13 cellular contexts compared by ENCODE assay signal in genomic region chr16:80006175-80006895, GRCh38.
DNase-seq lines count a peak whose midpoint lies in the region; ATAC-seq, FAIRE-seq and TF ChIP-seq lines count a peak whose summit lies in the region.
"Had no signal": no experiment of that assay in that cellular context is flagged by ENCODE, and none has a peak within 500 bp of the region (broad histone marks: within the 10 kb centered on the region; RNA-seq: fewer than 3 reads in every experiment).

No MANE protein-coding gene starts in this region.

- WGBS in trophoblast cell (ENCODE audit: extremely low coverage, insufficient coverage, insufficient read length), result no CpG with 5 or more reads among the region's 17 CpGs

- no peak for FAIRE-seq in urothelium cell line (lab: Jason Lieb, UNC)

- no peaks in the 10 kb centered on the region for H3K27me3 ChIP-seq in right atrium auricular region
- no peaks in the 10 kb centered on the region for H3K27me3 ChIP-seq in brain microvascular endothelial cell (replicated peaks)
- no peaks in the 10 kb centered on the region for H3K27me3 ChIP-seq in left ventricle myocardium inferior (ENCODE audit: low read depth)
- no peaks in the 10 kb centered on the region for H3K27me3 ChIP-seq in trophoblast cell (ENCODE audit: insufficient read depth, low read length)

- H3K23ac ChIP-seq in trophoblast cell (ENCODE audit: low read length), result no peak overlapping the region

- H2BK5ac ChIP-seq in trophoblast cell (ENCODE audit: low read depth, low read length, poor library complexity), result no peak overlapping the region

- ATAC-seq in Right ventricle myocardium superior (ENCODE audit: poor library complexity) (peak; percentile 60), HG03432 (IDR thresholded peaks at IDR 0.05; ENCODE audit: unreplicated experiment) (no peak), GM21515 (IDR thresholded peaks at IDR 0.05; ENCODE audit: unreplicated experiment) (no peak)

- H2BK12ac ChIP-seq in trophoblast cell (ENCODE audit: low read length), result no peak overlapping the region

- H3K14ac ChIP-seq in trophoblast cell (ENCODE audit: low read length), result no peak overlapping the region

- H4K8ac ChIP-seq in trophoblast cell (ENCODE audit: low read depth, low read length), result no peak overlapping the region

- peaks cover 2% of the 10 kb centered on the region for H3K79me1 ChIP-seq in trophoblast cell (ENCODE audit: low read length)

- H4K91ac ChIP-seq in trophoblast cell (ENCODE audit: low read depth, low read length), result no peak overlapping the region

- no peaks in the 10 kb centered on the region for H3K4me1 ChIP-seq in right atrium auricular region
- H3K4me1 ChIP-seq in left ventricle myocardium inferior, result no peaks in the 10 kb centered on the region
- H3K4me1 ChIP-seq in trophoblast cell (ENCODE audit: control insufficient read depth in 1 of 2, insufficient read depth in 2 of 2, low read length in 2 of 2), result no peaks in the 10 kb centered on the region

- no peak overlapping the region for H3K27ac ChIP-seq in right atrium auricular region
- peak overlapping the region; percentile 46 for H3K27ac ChIP-seq in brain microvascular endothelial cell
- peak overlapping the region; percentile 19 for H3K27ac ChIP-seq in left ventricle myocardium inferior (replicated peaks)
- H3K27ac ChIP-seq in trophoblast cell (ENCODE audit: low read depth, low read length), result no peak overlapping the region

- H3K9ac ChIP-seq in trophoblast cell (ENCODE audit: low read length), result no peak overlapping the region

- TF ChIP-seq CTCF in right atrium auricular region (IDR thresholded peaks at IDR 0.05), result no peak
- TF ChIP-seq CTCF in brain microvascular endothelial cell (IDR thresholded peaks at IDR 0.05; ENCODE audit: low read depth, low read length, missing control alignments), result no peak
- no peak for TF ChIP-seq CTCF in left ventricle myocardium inferior (IDR thresholded peaks at IDR 0.05; ENCODE audit: borderline replicate concordance)

- intact Hi-C loops in Right ventricle myocardium superior (cut with DNase I) (no loop called here), left ventricle myocardium inferior (cut with micrococcal nuclease) (no loop called here)

- no peak overlapping the region for H2AFZ ChIP-seq in trophoblast cell (ENCODE audit: insufficient read depth, low read length, poor library complexity)

- H3K4me2 ChIP-seq in trophoblast cell (ENCODE audit: low read length), result no peak overlapping the region

- H3K36me3 ChIP-seq in right atrium auricular region, result no peaks in the 10 kb centered on the region
- H3K36me3 ChIP-seq in brain microvascular endothelial cell (replicated peaks), result no peaks in the 10 kb centered on the region
- H3K36me3 ChIP-seq in left ventricle myocardium inferior, result no peaks in the 10 kb centered on the region
- no peaks in the 10 kb centered on the region for H3K36me3 ChIP-seq in trophoblast cell (ENCODE audit: control insufficient read depth in 1 of 2, insufficient read depth in 2 of 2, low read length in 2 of 2)

- no peak overlapping the region for H4K12ac ChIP-seq in trophoblast cell (ENCODE audit: low read depth, low read length)

- H3K9me3 ChIP-seq in right atrium auricular region (peaks cover 0 to 5% of the 10 kb centered on the region in 2 donors), left ventricle myocardium inferior (replicated peaks) (no peaks in the 10 kb centered on the region), trophoblast cell (ENCODE audit: insufficient read depth, low read depth, low read length) (peaks cover 2% of the 10 kb centered on the region)

- peak; percentile 60 for DNase-seq in Right ventricle myocardium superior
- DNase-seq in right atrium auricular region (ENCODE audit: low spot score), result no peak
- DNase-seq in brain microvascular endothelial cell, result peak; percentile 84
- DNase-seq in left ventricle myocardium inferior, result peak; percentile 42
- DNase-seq in urothelium cell line (ENCODE audit: low spot score), result peak; percentile 74
- no peak for DNase-seq in trophoblast cell
- DNase-seq: activated CD4-positive, alpha-beta T cell treated with anti-CD3 and anti-CD28 coated beads for 1 hour; activated T-cell treated with anti-CD3 and anti-CD28 coated beads, Interleukin-2, amount 50 U/mL, for 1 hour; amniotic stem cell; effector CD8-positive, alpha-beta T cell; MM.1S had no signal

- no peak overlapping the region for H2BK120ac ChIP-seq in trophoblast cell (ENCODE audit: insufficient read depth, low read length, poor library complexity)

- H2AK5ac ChIP-seq in trophoblast cell (ENCODE audit: low read length), result no peak overlapping the region

- in situ Hi-C loops in brain microvascular endothelial cell (cut with HindIII; ENCODE audit: low pct_ligation_motif_present, low sequenced_read_pairs), result no loop called here

- H3K4me3 ChIP-seq in right atrium auricular region (no peak overlapping the region), brain microvascular endothelial cell (ENCODE audit: low read depth, low read length) (no peak overlapping the region), left ventricle myocardium inferior (no peak overlapping the region), trophoblast cell (ENCODE audit: low read depth, low read length) (no peak overlapping the region)

- H3K4ac ChIP-seq in trophoblast cell (ENCODE audit: low read depth, low read length), result no peak overlapping the region

- H3K18ac ChIP-seq in trophoblast cell (ENCODE audit: low read length), result no peak overlapping the region

- H3K79me2 ChIP-seq in trophoblast cell (ENCODE audit: control insufficient read depth, insufficient read depth, low read length, poor library complexity), result no peaks in the 10 kb centered on the region

Comparison
In these comparisons a context has a peak if more than half of its experiments do, and no peak if none do; other contexts are left out.
1. DNase-seq: peak in Right ventricle myocardium superior (single experiment), brain microvascular endothelial cell (single experiment), left ventricle myocardium inferior (single experiment) and urothelium cell line (single experiment); none in right atrium auricular region (single experiment) and trophoblast cell (0 of 2).
2. H3K27ac ChIP-seq: peak in brain microvascular endothelial cell (single experiment) and left ventricle myocardium inferior (single experiment); none in right atrium auricular region (0 of 2) and trophoblast cell (single experiment).